24 cellular contexts compared by ENCODE assay signal in the genomic region with DNA sequence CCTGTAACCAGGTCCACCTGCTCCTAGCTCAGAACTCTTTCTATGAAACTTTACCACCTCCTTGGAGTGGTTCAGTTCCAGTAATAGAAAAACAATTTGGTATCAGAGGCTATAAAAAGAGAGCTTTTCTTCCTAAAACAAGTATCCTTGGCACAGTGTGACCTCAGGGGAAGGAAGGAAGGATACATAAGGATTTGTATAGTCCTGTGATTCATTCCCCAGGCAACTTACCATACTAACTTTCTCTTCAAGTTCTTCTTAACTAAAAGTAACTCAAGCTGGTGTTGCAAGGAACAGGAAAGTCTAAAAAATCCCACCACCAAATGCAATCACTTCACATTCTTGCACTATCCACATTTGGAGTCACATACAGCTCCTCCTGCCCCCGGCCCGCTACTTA.
"Had no signal": no experiment of that assay in that cellular context is flagged by ENCODE, and none has a peak within 500 bp of the region (broad histone marks: within the 10 kb centered on the region; RNA-seq: fewer than 3 reads in every experiment).

No MANE protein-coding gene starts in this region.

- H3K36me3 Mint-ChIP-seq: activated naive CD4-positive, alpha-beta T cell treated with anti-CD3 and anti-CD28 coated beads, Interleukin-2, amount 10 ng/mL, durations not matched to agents 7 days and 5 days had no signal

- H3K27ac ChIP-seq: body of pancreas, cardiac muscle cell, gastrocnemius medialis, upper lobe of right lung had no signal

- ATAC-seq: activated naive CD8-positive, alpha-beta T cell treated with anti-CD3 and anti-CD28 coated beads, Interleukin-2, amount 50 U/mL, for 24 hours; activated T-cell treated with anti-CD3 and anti-CD28 coated beads, Interleukin-2, amount 50 U/mL, for 4 hours; body of pancreas; esophagus mucosa; gastrocnemius medialis; left ventricle myocardium superior; mucosa of descending colon; sciatic nerve; SK-N-SH treated with all-trans-retinoic acid at 6 μM for 48 hours; upper lobe of right lung had no signal

- H3K4me2 ChIP-seq: smooth muscle cell had no signal

- H3K27me3 Mint-ChIP-seq: activated naive CD4-positive, alpha-beta T cell treated with anti-CD3 and anti-CD28 coated beads, Interleukin-2, amount 10 ng/mL, durations not matched to agents 7 days and 5 days; activated naive CD8-positive, alpha-beta T cell treated with anti-CD3 and anti-CD28 coated beads, Interleukin-2, amount 50 U/mL, for 24 hours had no signal

- H3K4me3 ChIP-seq: body of pancreas, cardiac muscle cell, gastrocnemius medialis, mucosa of descending colon, smooth muscle cell, upper lobe of right lung had no signal

- H3K9me3 ChIP-seq: body of pancreas, gastrocnemius medialis, mucosa of descending colon, upper lobe of right lung had no signal

- H3K27me3 ChIP-seq: body of pancreas, cardiac muscle cell, gastrocnemius medialis, upper lobe of right lung had no signal

- H3K27ac Mint-ChIP-seq: activated naive CD4-positive, alpha-beta T cell treated with anti-CD3 and anti-CD28 coated beads, Interleukin-2, amount 10 ng/mL, durations not matched to agents 7 days and 5 days; activated naive CD8-positive, alpha-beta T cell treated with anti-CD3 and anti-CD28 coated beads, Interleukin-2, amount 50 U/mL, for 24 hours; nephron progenitor cell; T-helper 2 cell treated with Interferon-gamma antibody and Interleukin-4, amounts not matched to agents 5 μg/mL and 100 μg/mL, for 36 hours had no signal

- H3K9me3 Mint-ChIP-seq: activated naive CD4-positive, alpha-beta T cell treated with anti-CD3 and anti-CD28 coated beads, Interleukin-2, amount 10 ng/mL, durations not matched to agents 7 days and 5 days; activated naive CD8-positive, alpha-beta T cell treated with anti-CD3 and anti-CD28 coated beads, Interleukin-2, amount 50 U/mL, for 24 hours; activated T-cell treated with anti-CD3 and anti-CD28 coated beads, Interleukin-2, amount 50 U/mL, for 4 hours; nephron progenitor cell; T-helper 2 cell treated with Interferon-gamma antibody and Interleukin-4, amounts not matched to agents 5 μg/mL and 100 μg/mL, for 36 hours had no signal

- DNase-seq: activated effector memory CD4-positive, alpha-beta T cell treated with anti-CD3 and anti-CD28 coated beads, Interleukin-2, amount 50 U/mL, for 16 hours; activated naive CD4-positive, alpha-beta T cell treated with anti-CD3 and anti-CD28 coated beads, Interleukin-2, amount 10 ng/mL, durations not matched to agents 7 days and 5 days; activated naive CD8-positive, alpha-beta T cell treated with anti-CD3 and anti-CD28 coated beads, Interleukin-2, amount 50 U/mL, for 24 hours; activated T-cell treated with anti-CD3 and anti-CD28 coated beads, Interleukin-2, amount 50 U/mL, for 4 hours; anterior cingulate cortex; body of pancreas; effector memory CD4-positive, alpha-beta T cell; gastrocnemius medialis; hypothalamus; left ventricle myocardium superior; mesendoderm; nephron progenitor cell; occipital lobe; stimulated activated CD4-positive, alpha-beta T cell treated with anti-CD3 and anti-CD28 coated beads, Interleukin-15, amount 100 ng/mL, for 24 hours; stimulated activated CD8-positive, alpha-beta memory T cell treated with anti-CD3 and anti-CD28 coated beads, Interleukin-4, amount 100 ng/mL, for 48 hours; stimulated activated naive CD4-positive, alpha-beta T cell treated with Interleukin-2 at 50 U/mL for 16 hours had no signal

- H3K4me3 Mint-ChIP-seq: activated naive CD4-positive, alpha-beta T cell treated with anti-CD3 and anti-CD28 coated beads, Interleukin-2, amount 10 ng/mL, durations not matched to agents 7 days and 5 days; activated naive CD8-positive, alpha-beta T cell treated with anti-CD3 and anti-CD28 coated beads, Interleukin-2, amount 50 U/mL, for 24 hours; activated T-cell treated with anti-CD3 and anti-CD28 coated beads, Interleukin-2, amount 50 U/mL, for 4 hours; nephron progenitor cell; T-helper 2 cell treated with Interferon-gamma antibody and Interleukin-4, amounts not matched to agents 5 μg/mL and 100 μg/mL, for 36 hours had no signal

- H3K36me3 ChIP-seq: cardiac muscle cell, gastrocnemius medialis, upper lobe of right lung had no signal
